Comparison of ENCODE assay signal across 10 cellular contexts in genomic region chr5:36722913-36723312, GRCh38.
DNase-seq lines count a peak whose midpoint lies in the region; ATAC-seq and TF ChIP-seq lines count a peak whose summit lies in the region.
"Had no signal": no experiment of that assay in that cellular context is flagged by ENCODE, and none has a peak within 500 bp of the region (broad histone marks: within the 10 kb centered on the region; RNA-seq: fewer than 3 reads in every experiment).

No MANE protein-coding gene starts in this region.

- no peaks in the 10 kb centered on the region for H3K36me3 Mint-ChIP-seq in endodermal cell (ENCODE audit: low read depth)

- ATAC-seq in GM18505 (IDR thresholded peaks at IDR 0.05; ENCODE audit: unreplicated experiment), result peak; percentile 21
- peak; percentile 22 for ATAC-seq in HG03342 (IDR thresholded peaks at IDR 0.05; ENCODE audit: unreplicated experiment)
- ATAC-seq in GM19397 (IDR thresholded peaks at IDR 0.05; ENCODE audit: unreplicated experiment), result no peak

- 83 to 86% methylated on average over 3 to 6 of the region's 6 CpGs for WGBS in endodermal cell (ENCODE audit: insufficient coverage in 1 of 2, insufficient read length in 1 of 2), 2 experiments

- H3K4me1 ChIP-seq in endodermal cell (ENCODE audit: control insufficient read depth, insufficient read depth, low read length), result no peaks in the 10 kb centered on the region

- H3K4me3 ChIP-seq in AG10803 (ENCODE audit: low read length), result no peak overlapping the region
- no peak overlapping the region for H3K4me3 ChIP-seq in endodermal cell (ENCODE audit: low read length)

- no peaks in the 10 kb centered on the region for H3K9me3 Mint-ChIP-seq in endodermal cell

- H3K27me3 Mint-ChIP-seq in endodermal cell (ENCODE audit: insufficient read depth), result peaks cover 11% of the 10 kb centered on the region

- H3K4me1 Mint-ChIP-seq in endodermal cell, result no peaks in the 10 kb centered on the region

- no peak overlapping the region for H3K27ac Mint-ChIP-seq in endodermal cell

- H3K4me3 Mint-ChIP-seq in endodermal cell, result no peak overlapping the region

- no peak for TF ChIP-seq POLR2A in GM18505 (IDR thresholded peaks at IDR 0.05; ENCODE audit: borderline replicate concordance, extremely low read depth, insufficient read depth, insufficient read length)

- H3K27me3 ChIP-seq in endodermal cell (ENCODE audit: control insufficient read depth, insufficient read depth, low read length, poor library complexity, severe bottlenecking), result peaks cover 12% of the 10 kb centered on the region

- no peaks in the 10 kb centered on the region for H3K36me3 ChIP-seq in endodermal cell (ENCODE audit: control insufficient read depth, insufficient read depth, low read length)

- DNase-seq in AG10803 (ENCODE audit: low read depth), result peak; percentile 8
- peak; percentile 12 for DNase-seq in astrocyte of the hippocampus (ENCODE audit: low read depth, low spot score)
- no peak for DNase-seq in NCI-H748 (lab: John Stamatoyannopoulos, UW; ENCODE audit: unreplicated experiment)
- DNase-seq in stimulated activated CD4-positive, alpha-beta T cell treated with anti-CD3 and anti-CD28 coated beads, Interleukin-4, amount 100 ng/mL, for 24 hours, result no peak
- DNase-seq in endodermal cell, result no peak
- DNase-seq: NCI-H187, SHP77 treated with DMSO at 0.1 percent for 48 hours had no signal

- TF ChIP-seq CTCF in AG10803 (conservative IDR thresholded peaks at IDR 0.05; ENCODE audit: low read length), result no peak
- no peak for TF ChIP-seq CTCF in endodermal cell (conservative IDR thresholded peaks at IDR 0.05)

- no peaks in the 10 kb centered on the region for H3K9me3 ChIP-seq in endodermal cell (ENCODE audit: control insufficient read depth, low read length)

- H3K27ac ChIP-seq in endodermal cell (ENCODE audit: low read depth, low read length), result no peak overlapping the region

- no peak overlapping the region for H3K9ac ChIP-seq in endodermal cell (ENCODE audit: extremely low read depth, low read length, poor library complexity, severe bottlenecking)

Comparison
In these comparisons a context has a peak if more than half of its experiments do, and no peak if none do; other contexts are left out.
1. DNase-seq: peak in AG10803 (single experiment) and astrocyte of the hippocampus (single experiment); none in NCI-H748 (single experiment), stimulated activated CD4-positive, alpha-beta T cell treated with anti-CD3 and anti-CD28 coated beads, Interleukin-4, amount 100 ng/mL, for 24 hours (single experiment) and endodermal cell (single experiment).